ENCODE assay signal across 1 cellular context in the genomic region with DNA sequence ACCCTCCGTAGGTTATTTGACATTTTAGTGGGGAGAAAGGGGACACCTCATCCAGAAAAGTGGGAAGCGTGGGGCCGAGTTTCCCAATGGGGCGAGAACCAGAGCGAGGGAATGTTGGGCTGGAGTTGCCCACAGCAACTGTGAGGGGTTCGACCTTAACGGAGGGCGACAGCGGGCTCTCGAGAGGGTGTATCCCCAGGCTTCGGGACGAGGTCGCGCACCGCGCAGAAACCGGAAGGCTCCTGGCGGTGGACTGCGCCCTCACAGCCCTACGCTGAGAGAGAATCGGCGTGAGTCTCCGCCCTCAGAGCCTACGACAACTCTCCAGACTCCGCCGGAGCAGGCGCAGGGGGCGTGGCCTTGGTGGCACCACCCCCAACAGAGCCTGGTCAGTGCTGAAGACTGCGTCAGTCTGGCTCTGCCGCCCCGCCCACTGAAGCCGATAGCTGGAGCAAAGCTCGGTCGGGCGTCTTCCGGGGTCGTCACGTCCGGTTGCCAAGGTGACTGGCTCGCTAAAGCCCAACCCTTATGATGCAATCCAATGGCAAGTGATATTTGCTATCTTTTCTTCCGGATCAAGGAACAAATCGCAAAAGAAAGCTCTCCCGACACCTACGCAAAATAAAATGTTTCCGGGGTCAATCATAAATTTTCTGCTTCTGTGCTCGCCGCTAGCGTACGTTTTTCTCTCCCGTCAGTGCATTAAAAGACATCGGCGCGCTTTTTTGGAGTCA.
TF ChIP-seq lines count a peak whose summit lies in the region.

Gene LRIF1 (minus strand): TSS at position 257 of the 734 bp plus-strand sequence. CDS start 234 bp downstream, at position 23.

TF ChIP-seq in K562, 482 proteins besides CTCF, POLR2A, EP300 and RAD21 (continued from another document and continues in another):
- TF ChIP-seq, protein P1, sequence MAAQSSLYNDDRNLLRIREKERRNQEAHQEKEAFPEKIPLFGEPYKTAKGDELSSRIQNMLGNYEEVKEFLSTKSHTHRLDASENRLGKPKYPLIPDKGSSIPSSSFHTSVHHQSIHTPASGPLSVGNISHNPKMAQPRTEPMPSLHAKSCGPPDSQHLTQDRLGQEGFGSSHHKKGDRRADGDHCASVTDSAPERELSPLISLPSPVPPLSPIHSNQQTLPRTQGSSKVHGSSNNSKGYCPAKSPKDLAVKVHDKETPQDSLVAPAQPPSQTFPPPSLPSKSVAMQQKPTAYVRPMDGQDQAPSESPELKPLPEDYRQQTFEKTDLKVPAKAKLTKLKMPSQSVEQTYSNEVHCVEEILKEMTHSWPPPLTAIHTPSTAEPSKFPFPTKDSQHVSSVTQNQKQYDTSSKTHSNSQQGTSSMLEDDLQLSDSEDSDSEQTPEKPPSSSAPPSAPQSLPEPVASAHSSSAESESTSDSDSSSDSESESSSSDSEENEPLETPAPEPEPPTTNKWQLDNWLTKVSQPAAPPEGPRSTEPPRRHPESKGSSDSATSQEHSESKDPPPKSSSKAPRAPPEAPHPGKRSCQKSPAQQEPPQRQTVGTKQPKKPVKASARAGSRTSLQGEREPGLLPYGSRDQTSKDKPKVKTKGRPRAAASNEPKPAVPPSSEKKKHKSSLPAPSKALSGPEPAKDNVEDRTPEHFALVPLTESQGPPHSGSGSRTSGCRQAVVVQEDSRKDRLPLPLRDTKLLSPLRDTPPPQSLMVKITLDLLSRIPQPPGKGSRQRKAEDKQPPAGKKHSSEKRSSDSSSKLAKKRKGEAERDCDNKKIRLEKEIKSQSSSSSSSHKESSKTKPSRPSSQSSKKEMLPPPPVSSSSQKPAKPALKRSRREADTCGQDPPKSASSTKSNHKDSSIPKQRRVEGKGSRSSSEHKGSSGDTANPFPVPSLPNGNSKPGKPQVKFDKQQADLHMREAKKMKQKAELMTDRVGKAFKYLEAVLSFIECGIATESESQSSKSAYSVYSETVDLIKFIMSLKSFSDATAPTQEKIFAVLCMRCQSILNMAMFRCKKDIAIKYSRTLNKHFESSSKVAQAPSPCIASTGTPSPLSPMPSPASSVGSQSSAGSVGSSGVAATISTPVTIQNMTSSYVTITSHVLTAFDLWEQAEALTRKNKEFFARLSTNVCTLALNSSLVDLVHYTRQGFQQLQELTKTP (IDR thresholded peaks at IDR 0.05; ENCODE audit: low read depth in 1 of 2, partially characterized antibody in 2 of 2), result peak in 1 of 2 experiments; percentile 16
- TF ChIP-seq ATF7 (IDR thresholded peaks at IDR 0.05) (peak; percentile 98), SP1 (CRISPR knock-in tag; IDR thresholded peaks at IDR 0.05) (peak; percentile 98), FOXM1 (IDR thresholded peaks at IDR 0.05; ENCODE audit: low read depth) (peak; percentile 75), FOXM1 (CRISPR knock-in tag; IDR thresholded peaks at IDR 0.05; ENCODE audit: low read depth) (no peak), ZNF77 (CRISPR knock-in tag; IDR thresholded peaks at IDR 0.05) (no peak), CREB1 (IDR thresholded peaks at IDR 0.05) (peak; percentile 95), CREB1 (CRISPR knock-in tag; IDR thresholded peaks at IDR 0.05) (peak; percentile 93), ARHGAP35 (IDR thresholded peaks at IDR 0.05; ENCODE audit: partially characterized antibody) (no peak), FIP1L1 (IDR thresholded peaks at IDR 0.05; ENCODE audit: low read depth, low read length, poor library complexity, severe bottlenecking) (peak; percentile 48), ZNF277 (CRISPR knock-in tag; IDR thresholded peaks at IDR 0.05; ENCODE audit: borderline replicate concordance) (no peak), SMARCC2 (IDR thresholded peaks at IDR 0.05; ENCODE audit: low read depth) (0 out of 2 replicates have a peak, but pooled peaks have one; percentile 4), TEAD1 (CRISPR knock-in tag; IDR thresholded peaks at IDR 0.05) (peak; percentile 66 to 74; a peak in 3 of 4 replicates), POU5F1 (IDR thresholded peaks at IDR 0.05; ENCODE audit: borderline replicate concordance, low read depth, low read length, partially characterized antibody) (peak; percentile 9), ZNF707 (CRISPR knock-in tag; conservative IDR thresholded peaks at IDR 0.05) (no peak), PHF8 (IDR thresholded peaks at IDR 0.05; ENCODE audit: borderline replicate concordance, low read length) (peak; percentile 96), SPI1 (IDR thresholded peaks at IDR 0.05; ENCODE audit: borderline replicate concordance, low read depth, low read length) (peak; percentile 70; the same call in 1 of the 2 replicates), TARDBP (IDR thresholded peaks at IDR 0.05) (0 out of 2 replicates have a peak, but pooled peaks have one; percentile 14), L3MBTL2 (IDR thresholded peaks at IDR 0.05) (no peak), MCM2 (IDR thresholded peaks at IDR 0.05; ENCODE audit: low read depth) (no peak), SRSF1 (IDR thresholded peaks at IDR 0.05; ENCODE audit: low read depth, low read length) (0 out of 2 replicates have a peak, but pooled peaks have one; percentile 1), NFYB (IDR thresholded peaks at IDR 0.05; ENCODE audit: extremely low read depth, insufficient read length) (peak; percentile 94), PRPF4 (IDR thresholded peaks at IDR 0.05; ENCODE audit: insufficient read depth, low read depth, low read length, poor library complexity, severe bottlenecking) (peak; percentile 51), CBX3 (IDR thresholded peaks at IDR 0.05; ENCODE audit: borderline replicate concordance in 1 of 2, low read length in 2 of 2) (peak; percentile 39 to 95), ZNF212 (CRISPR knock-in tag; IDR thresholded peaks at IDR 0.05) (peak; percentile 36; the same call in 1 of the 2 replicates), ZKSCAN3 (CRISPR knock-in tag; IDR thresholded peaks at IDR 0.05) (no peak), GTF2F1 (IDR thresholded peaks at IDR 0.05; ENCODE audit: low read depth, low read length) (peak; percentile 93), ZNF511 (CRISPR knock-in tag; IDR thresholded peaks at IDR 0.05) (no peak), ZNF445 (CRISPR knock-in tag; IDR thresholded peaks at IDR 0.05; ENCODE audit: low read depth) (0 out of 2 replicates have a peak, but pooled peaks have one; percentile 27), MBD2 (IDR thresholded peaks at IDR 0.05; ENCODE audit: borderline replicate concordance, low read depth) (peak; percentile 76), ZSCAN32 (CRISPR knock-in tag; IDR thresholded peaks at IDR 0.05) (peak; percentile 96), E2F6 (IDR thresholded peaks at IDR 0.05; ENCODE audit: borderline replicate concordance in 1 of 2, extremely low read depth in 1 of 2, insufficient read depth in 1 of 2, insufficient read length in 1 of 2, low read depth in 1 of 2, low read length in 1 of 2, poor library complexity in 1 of 2, severe bottlenecking in 1 of 2) (peak; percentile 78 to 81), JUND (IDR thresholded peaks at IDR 0.05; ENCODE audit: borderline replicate concordance, low read depth, low read length) (peak; percentile 89), JUND (tag; IDR thresholded peaks at IDR 0.05; ENCODE audit: borderline replicate concordance, low read depth, low read length) (peak; percentile 67), JUNB (CRISPR knock-in tag; conservative IDR thresholded peaks at IDR 0.05) (0 out of 2 replicates have a peak, but pooled peaks have one; percentile 20), SMAD4 (CRISPR knock-in tag; conservative IDR thresholded peaks at IDR 0.05) (0 out of 2 replicates have a peak, but pooled peaks have one; percentile 27), MTA1 (IDR thresholded peaks at IDR 0.05; ENCODE audit: borderline replicate concordance) (peak; percentile 93), ZNF197 (CRISPR knock-in tag; IDR thresholded peaks at IDR 0.05; ENCODE audit: low read depth) (no peak; the same call in 1 of the 2 replicates), POLR3G (IDR thresholded peaks at IDR 0.05; ENCODE audit: extremely low read depth, insufficient read length, insufficient replicate concordance) (no peak), YBX1 (IDR thresholded peaks at IDR 0.05) (no peak)
- TF ChIP-seq, protein P2, sequence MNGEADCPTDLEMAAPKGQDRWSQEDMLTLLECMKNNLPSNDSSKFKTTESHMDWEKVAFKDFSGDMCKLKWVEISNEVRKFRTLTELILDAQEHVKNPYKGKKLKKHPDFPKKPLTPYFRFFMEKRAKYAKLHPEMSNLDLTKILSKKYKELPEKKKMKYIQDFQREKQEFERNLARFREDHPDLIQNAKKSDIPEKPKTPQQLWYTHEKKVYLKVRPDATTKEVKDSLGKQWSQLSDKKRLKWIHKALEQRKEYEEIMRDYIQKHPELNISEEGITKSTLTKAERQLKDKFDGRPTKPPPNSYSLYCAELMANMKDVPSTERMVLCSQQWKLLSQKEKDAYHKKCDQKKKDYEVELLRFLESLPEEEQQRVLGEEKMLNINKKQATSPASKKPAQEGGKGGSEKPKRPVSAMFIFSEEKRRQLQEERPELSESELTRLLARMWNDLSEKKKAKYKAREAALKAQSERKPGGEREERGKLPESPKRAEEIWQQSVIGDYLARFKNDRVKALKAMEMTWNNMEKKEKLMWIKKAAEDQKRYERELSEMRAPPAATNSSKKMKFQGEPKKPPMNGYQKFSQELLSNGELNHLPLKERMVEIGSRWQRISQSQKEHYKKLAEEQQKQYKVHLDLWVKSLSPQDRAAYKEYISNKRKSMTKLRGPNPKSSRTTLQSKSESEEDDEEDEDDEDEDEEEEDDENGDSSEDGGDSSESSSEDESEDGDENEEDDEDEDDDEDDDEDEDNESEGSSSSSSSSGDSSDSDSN (IDR thresholded peaks at IDR 0.05; ENCODE audit: borderline replicate concordance in 1 of 2, low read depth in 2 of 2, low read length in 2 of 2), result 0 out of 4 replicates have a peak, but pooled peaks have one; percentile 18 to 21
- TF ChIP-seq, protein P3, sequence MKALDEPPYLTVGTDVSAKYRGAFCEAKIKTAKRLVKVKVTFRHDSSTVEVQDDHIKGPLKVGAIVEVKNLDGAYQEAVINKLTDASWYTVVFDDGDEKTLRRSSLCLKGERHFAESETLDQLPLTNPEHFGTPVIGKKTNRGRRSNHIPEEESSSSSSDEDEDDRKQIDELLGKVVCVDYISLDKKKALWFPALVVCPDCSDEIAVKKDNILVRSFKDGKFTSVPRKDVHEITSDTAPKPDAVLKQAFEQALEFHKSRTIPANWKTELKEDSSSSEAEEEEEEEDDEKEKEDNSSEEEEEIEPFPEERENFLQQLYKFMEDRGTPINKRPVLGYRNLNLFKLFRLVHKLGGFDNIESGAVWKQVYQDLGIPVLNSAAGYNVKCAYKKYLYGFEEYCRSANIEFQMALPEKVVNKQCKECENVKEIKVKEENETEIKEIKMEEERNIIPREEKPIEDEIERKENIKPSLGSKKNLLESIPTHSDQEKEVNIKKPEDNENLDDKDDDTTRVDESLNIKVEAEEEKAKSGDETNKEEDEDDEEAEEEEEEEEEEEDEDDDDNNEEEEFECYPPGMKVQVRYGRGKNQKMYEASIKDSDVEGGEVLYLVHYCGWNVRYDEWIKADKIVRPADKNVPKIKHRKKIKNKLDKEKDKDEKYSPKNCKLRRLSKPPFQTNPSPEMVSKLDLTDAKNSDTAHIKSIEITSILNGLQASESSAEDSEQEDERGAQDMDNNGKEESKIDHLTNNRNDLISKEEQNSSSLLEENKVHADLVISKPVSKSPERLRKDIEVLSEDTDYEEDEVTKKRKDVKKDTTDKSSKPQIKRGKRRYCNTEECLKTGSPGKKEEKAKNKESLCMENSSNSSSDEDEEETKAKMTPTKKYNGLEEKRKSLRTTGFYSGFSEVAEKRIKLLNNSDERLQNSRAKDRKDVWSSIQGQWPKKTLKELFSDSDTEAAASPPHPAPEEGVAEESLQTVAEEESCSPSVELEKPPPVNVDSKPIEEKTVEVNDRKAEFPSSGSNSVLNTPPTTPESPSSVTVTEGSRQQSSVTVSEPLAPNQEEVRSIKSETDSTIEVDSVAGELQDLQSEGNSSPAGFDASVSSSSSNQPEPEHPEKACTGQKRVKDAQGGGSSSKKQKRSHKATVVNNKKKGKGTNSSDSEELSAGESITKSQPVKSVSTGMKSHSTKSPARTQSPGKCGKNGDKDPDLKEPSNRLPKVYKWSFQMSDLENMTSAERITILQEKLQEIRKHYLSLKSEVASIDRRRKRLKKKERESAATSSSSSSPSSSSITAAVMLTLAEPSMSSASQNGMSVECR (CRISPR knock-in tag; IDR thresholded peaks at IDR 0.05), result peak; percentile 68
- TF ChIP-seq, protein P4, sequence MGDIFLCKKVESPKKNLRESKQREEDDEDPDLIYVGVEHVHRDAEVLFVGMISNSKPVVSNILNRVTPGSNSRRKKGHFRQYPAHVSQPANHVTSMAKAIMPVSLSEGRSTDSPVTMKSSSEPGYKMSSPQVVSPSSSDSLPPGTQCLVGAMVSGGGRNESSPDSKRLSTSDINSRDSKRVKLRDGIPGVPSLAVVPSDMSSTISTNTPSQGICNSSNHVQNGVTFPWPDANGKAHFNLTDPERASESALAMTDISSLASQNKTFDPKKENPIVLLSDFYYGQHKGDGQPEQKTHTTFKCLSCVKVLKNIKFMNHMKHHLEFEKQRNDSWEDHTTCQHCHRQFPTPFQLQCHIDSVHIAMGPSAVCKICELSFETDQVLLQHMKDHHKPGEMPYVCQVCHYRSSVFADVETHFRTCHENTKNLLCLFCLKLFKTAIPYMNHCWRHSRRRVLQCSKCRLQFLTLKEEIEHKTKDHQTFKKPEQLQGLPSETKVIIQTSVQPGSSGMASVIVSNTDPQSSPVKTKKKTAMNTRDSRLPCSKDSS (IDR thresholded peaks at IDR 0.05; ENCODE audit: low read depth, partially characterized antibody), result no peak
- TF ChIP-seq, protein P5, sequence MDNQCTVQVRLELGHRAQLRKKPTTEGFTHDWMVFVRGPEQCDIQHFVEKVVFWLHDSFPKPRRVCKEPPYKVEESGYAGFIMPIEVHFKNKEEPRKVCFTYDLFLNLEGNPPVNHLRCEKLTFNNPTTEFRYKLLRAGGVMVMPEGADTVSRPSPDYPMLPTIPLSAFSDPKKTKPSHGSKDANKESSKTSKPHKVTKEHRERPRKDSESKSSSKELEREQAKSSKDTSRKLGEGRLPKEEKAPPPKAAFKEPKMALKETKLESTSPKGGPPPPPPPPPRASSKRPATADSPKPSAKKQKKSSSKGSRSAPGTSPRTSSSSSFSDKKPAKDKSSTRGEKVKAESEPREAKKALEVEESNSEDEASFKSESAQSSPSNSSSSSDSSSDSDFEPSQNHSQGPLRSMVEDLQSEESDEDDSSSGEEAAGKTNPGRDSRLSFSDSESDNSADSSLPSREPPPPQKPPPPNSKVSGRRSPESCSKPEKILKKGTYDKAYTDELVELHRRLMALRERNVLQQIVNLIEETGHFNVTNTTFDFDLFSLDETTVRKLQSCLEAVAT (IDR thresholded peaks at IDR 0.05), result peak; percentile 23 to 94; a peak in 2 of 4 replicates
